8 cellular contexts compared by ENCODE assay signal in genomic region chr6:6803180-6803978, GRCh38.
DNase-seq lines count a peak whose midpoint lies in the region; ATAC-seq, FAIRE-seq and TF ChIP-seq lines count a peak whose summit lies in the region.

No MANE protein-coding gene starts in this region.

- no peaks in the 10 kb centered on the region for H3K9me3 ChIP-seq in PC-9 (ENCODE audit: insufficient read depth, low read depth)
- no peaks in the 10 kb centered on the region for H3K9me3 ChIP-seq in small intestine (ENCODE audit: control insufficient read depth, low read depth)

- H3K9me2 ChIP-seq in PC-9 (ENCODE audit: insufficient read depth), result no peaks in the 10 kb centered on the region

- no peak for TF ChIP-seq CTCF in PC-9 (conservative IDR thresholded peaks at IDR 0.05)

- DNase-seq in SHP77 (lab: John Stamatoyannopoulos, UW) (peak; percentile 8 to 26), SHP77 treated with DMSO at 0.1 percent for 48 hours (lab: John Stamatoyannopoulos, UW) (no peak), PC-9 (peak; percentile 94 to 97), small intestine (peak; percentile 67), T1000 (lab: John Stamatoyannopoulos, UW) (no peak), NCI-H2227 (lab: John Stamatoyannopoulos, UW; ENCODE audit: unreplicated experiment) (no peak)

- H3K27ac ChIP-seq in PC-9, result peak overlapping the region; percentile 98
- H3K27ac ChIP-seq in small intestine (ENCODE audit: low read depth in 1 of 2, low read length in 1 of 2), result no peak overlapping the region

- ATAC-seq in HG02938 (IDR thresholded peaks at IDR 0.05; ENCODE audit: unreplicated experiment) (peak; percentile 69), GM21381 (IDR thresholded peaks at IDR 0.05; ENCODE audit: unreplicated experiment) (no peak)

- peaks cover 29% of the 10 kb centered on the region for H3K4me1 ChIP-seq in PC-9 (replicated peaks; ENCODE audit: insufficient read depth)
- H3K4me1 ChIP-seq in small intestine (ENCODE audit: control insufficient read depth in 2 of 2, insufficient read depth in 1 of 2, low read depth in 1 of 2, low read length in 1 of 2), result no peaks in the 10 kb centered on the region

- POLR2A ChIA-PET in PC-9 (lab: Charles Lee; ENCODE audit: unreplicated experiment), result interaction anchor here (0.5 kb wide), 2 partner anchors 15 to 437 kb away, joined by 4 to 5 read pairs; no protein-coding TSS in a partner anchor

- H3K4me3 ChIP-seq in PC-9 (no peak overlapping the region), small intestine (ENCODE audit: low read depth in 1 of 2, low read length in 2 of 2) (no peak overlapping the region)

- H3K79me2 ChIP-seq in PC-9 (ENCODE audit: low read depth), result no peaks in the 10 kb centered on the region

- H2AFZ ChIP-seq in PC-9, result no peak overlapping the region

- no peaks in the 10 kb centered on the region for H4K20me1 ChIP-seq in PC-9 (ENCODE audit: insufficient read depth)

- H3K36me3 ChIP-seq in PC-9 (ENCODE audit: low read depth) (no peaks in the 10 kb centered on the region), small intestine (ENCODE audit: control insufficient read depth in 2 of 2, insufficient read depth in 2 of 2, low read length in 2 of 2) (no peaks in the 10 kb centered on the region)

- no peaks in the 10 kb centered on the region for H3K27me3 ChIP-seq in PC-9 (ENCODE audit: insufficient read depth, low read depth)
- no peaks in the 10 kb centered on the region for H3K27me3 ChIP-seq in small intestine (ENCODE audit: control insufficient read depth in 2 of 2, insufficient read depth in 2 of 2, low read length in 2 of 2)

- CTCF ChIA-PET in PC-9 (lab: Charles Lee), result no interaction called here

- intact Hi-C loops in PC-9 (cut with micrococcal nuclease; ENCODE audit: unreplicated experiment), result loop anchor here (1.0 to 5.0 kb wide), 6 partner anchors 17 to 439 kb away; no protein-coding TSS in a partner anchor

- TSS peak; percentile 80 for BruUV-seq in PC-9 (replicated peaks; lab: Mats Ljungman, UMichigan)

- peaks cover 22% of the 10 kb centered on the region for H3F3A ChIP-seq in PC-9 (ENCODE audit: insufficient read depth, low read depth)

- FAIRE-seq in small intestine (lab: Jason Lieb, UNC), result no peak

- WGBS in small intestine, 3 donors, result 43 to 67% (median 52%) methylated on average over 18 of the region's 18 CpGs

- peak overlapping the region; percentile 69 for H3K4me2 ChIP-seq in PC-9

Comparison
In these comparisons a context has a peak if more than half of its experiments do, and no peak if none do; other contexts are left out.
1. DNase-seq: peak in SHP77 (2 of 2), PC-9 (2 of 2) and small intestine (single experiment); none in SHP77 treated with DMSO at 0.1 percent for 48 hours (single experiment), T1000 (single experiment) and NCI-H2227 (single experiment).